ENCODE assay signal across 9 cellular contexts in the genomic region with DNA sequence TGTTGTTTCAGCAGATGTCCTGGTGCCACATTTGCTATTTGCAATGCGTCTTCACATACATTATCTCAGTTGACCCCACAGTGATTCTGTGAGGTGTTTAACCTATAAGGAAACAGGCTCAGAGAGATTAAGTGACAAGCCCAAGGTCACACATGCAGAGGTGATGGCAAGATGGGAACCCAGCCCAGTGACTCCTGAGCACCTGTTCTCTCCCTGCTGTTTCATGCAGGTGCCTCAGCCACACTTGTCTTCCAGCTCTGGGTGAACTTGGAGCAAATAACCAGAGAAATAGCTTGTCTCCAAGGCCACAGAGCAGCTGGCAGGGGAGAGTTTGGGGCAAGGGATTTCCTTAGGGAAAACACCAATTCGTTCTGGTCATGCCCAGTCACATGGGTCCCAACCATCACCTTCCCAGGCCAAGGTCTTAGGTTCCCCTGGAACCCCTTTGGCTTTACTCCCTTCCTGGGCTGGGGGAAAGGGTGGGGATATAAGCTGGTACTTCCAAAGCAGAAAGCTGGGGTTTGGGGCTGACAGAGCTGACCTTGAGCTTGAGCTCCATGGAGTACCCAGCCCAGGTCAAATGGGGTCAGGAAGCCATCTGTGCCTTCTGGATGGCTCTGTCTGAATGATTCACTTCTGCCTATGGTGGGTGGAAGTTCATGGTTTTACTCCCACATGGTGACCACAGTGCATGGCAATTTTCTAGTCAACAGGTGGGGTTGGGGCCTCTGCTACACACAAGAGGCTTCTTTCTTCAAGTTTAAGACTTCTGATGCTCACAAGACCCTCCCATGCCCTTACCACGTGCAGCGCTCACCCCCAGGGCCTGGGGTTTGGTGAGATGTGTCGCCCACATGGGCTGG. TPM values are rescaled to one million over a fixed set of nuclear protein-coding genes. Genes with fewer than 3 reads are reported as not detected.
DNase-seq lines count a peak whose midpoint lies in the region; ATAC-seq lines count a peak whose summit lies in the region.
"Had no signal": no experiment of that assay in that cellular context is flagged by ENCODE, and none has a peak within 500 bp of the region (broad histone marks: within the 10 kb centered on the region; RNA-seq: fewer than 3 reads in every experiment).

No MANE protein-coding gene starts in this region.

- DNase-seq in GDM1 (lab: John Stamatoyannopoulos, UW) (peak; percentile 30), SK-MEL-5 (ENCODE audit: low read depth, low spot score) (peak; percentile 88), foreskin melanocyte (peak; percentile 93), DMS153 treated with DMSO at 0.1 percent for 48 hours (lab: John Stamatoyannopoulos, UW; ENCODE audit: unreplicated experiment) (no peak), HK-2 (ENCODE audit: unreplicated experiment) (no peak)

- ATAC-seq in GM21717 (IDR thresholded peaks at IDR 0.05; ENCODE audit: unreplicated experiment): peak; percentile 46
- no peak for ATAC-seq in GM21737 (IDR thresholded peaks at IDR 0.05; ENCODE audit: unreplicated experiment)
- no peak for ATAC-seq in HG03460 (IDR thresholded peaks at IDR 0.05; ENCODE audit: unreplicated experiment)
- ATAC-seq: esophagus mucosa had no signal

- in situ Hi-C loops in SK-MEL-5 (cut with HindIII; ENCODE audit: low pct_unique_long_range_greater_than_20kb, low sequenced_read_pairs): no loop called here

RNA-seq across cellular contexts. Expression of a gene that starts 22.4 kb away (rescaled TPM):
- total RNA-seq in SK-MEL-5 (2014; rRNA removed; shearing (Covaris generic)): not detected in 2 replicates
- polyA plus RNA-seq in SK-MEL-5 (2015; cell fraction: cytosol; rRNA removed): not detected in 2 replicates
- polyA plus RNA-seq in SK-MEL-5 (2015; cell fraction: nucleus; rRNA removed): not detected in 2 replicates
- total RNA-seq: esophagus mucosa had no signal

Comparison
In these comparisons a context has a peak if more than half of its experiments do, and no peak if none do; other contexts are left out.
1. DNase-seq: peak in GDM1 (single experiment), SK-MEL-5 (single experiment) and foreskin melanocyte (single experiment); none in DMS153 treated with DMSO at 0.1 percent for 48 hours (single experiment) and HK-2 (single experiment).